Comparison of ENCODE assay signal across 20 cellular contexts in the genomic region with DNA sequence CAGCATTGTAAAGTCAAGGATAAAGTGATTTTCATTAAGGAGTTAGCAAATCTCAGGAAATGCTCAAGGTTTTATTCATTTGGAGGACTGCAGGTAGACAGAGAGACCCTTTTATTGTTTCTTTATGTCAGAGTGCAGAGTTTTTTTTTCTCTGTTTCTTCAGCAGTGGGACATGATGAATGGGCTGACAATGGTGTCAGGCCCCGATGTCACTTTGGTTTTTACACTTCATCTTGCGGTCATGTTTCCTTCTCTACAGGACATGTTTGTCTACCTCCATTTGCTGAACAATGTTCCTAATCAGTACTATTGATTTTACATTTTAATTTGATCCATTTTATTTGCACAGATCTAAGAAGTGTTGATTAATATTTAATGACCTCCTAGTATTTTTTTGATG. TPM values are rescaled to one million over a fixed set of nuclear protein-coding genes. Genes with fewer than 3 reads are reported as not detected.
"Had no signal": no experiment of that assay in that cellular context is flagged by ENCODE, and none has a peak within 500 bp of the region (broad histone marks: within the 10 kb centered on the region; RNA-seq: fewer than 3 reads in every experiment).

No MANE protein-coding gene starts in this region.

RNA-seq across cellular contexts. Expression of gene PPIAL4A, which starts 31.4 kb away (rescaled TPM):
- total RNA-seq: activated naive CD4-positive, alpha-beta T cell treated with anti-CD3 and anti-CD28 coated beads for 36 hours; activated naive CD4-positive, alpha-beta T cell treated with anti-CD3 and anti-CD28 coated beads, Interleukin-2, amount 50 U/mL, for 72 hours; activated naive CD8-positive, alpha-beta T cell treated with anti-CD3 and anti-CD28 coated beads for 36 hours; activated naive CD8-positive, alpha-beta T cell treated with anti-CD3 and anti-CD28 coated beads, Interleukin-2, amount 10 ng/mL, durations not matched to agents 7 days and 5 days; activated T-cell treated with anti-CD3 and anti-CD28 coated beads, Interleukin-2, amount 50 U/mL, for 4 hours; activated T-cell treated with anti-CD3 and anti-CD28 coated beads, Interleukin-2, amount 50 U/mL, for 72 hours; activated T-helper 1 cell treated with anti-CD3 and anti-CD28 coated beads, Interleukin-12 subunit alpha, Interleukin-12 subunit beta, Interleukin-2, Interleukin-4 antibody, amounts not matched to agents 30 ng/mL and 10 ng/mL and 1 ng/mL, durations not matched to agents 14 hours and 24 hours and 36 hours; activated T-helper 17 cell treated with anti-CD3 and anti-CD28 coated beads, Interleukin-2, amount 50 U/mL, for 72 hours; activated T-helper 2 cell treated with anti-CD3 and anti-CD28 coated beads, Interferon-gamma antibody, Interleukin-2, Interleukin-4, amounts not matched to agents 10 μg/mL and 5 μg/mL and 100 μg/mL, durations not matched to agents 14 hours and 24 hours and 36 hours; adrenal gland; aorta; ascending aorta; astrocyte; body of pancreas; breast epithelium; bronchial epithelial cell; cardiac muscle cell; cardiac septum; cerebellum; chondrocyte had no signal
- polyA plus RNA-seq: adrenal gland, aorta, cardiac muscle cell had no signal
